Comparison of ENCODE assay signal across 8 cellular contexts in genomic region chr18:56869189-56869777, GRCh38.
DNase-seq lines count a peak whose midpoint lies in the region; ATAC-seq and TF ChIP-seq lines count a peak whose summit lies in the region.

No MANE protein-coding gene starts in this region.

- no peaks in the 10 kb centered on the region for H3K4me1 ChIP-seq in A673 (ENCODE audit: insufficient read depth, low read length, poor library complexity, severe bottlenecking)
- no peaks in the 10 kb centered on the region for H3K4me1 ChIP-seq in transverse colon

- H3K27ac ChIP-seq in A673 (ENCODE audit: low read depth, low read length, poor library complexity, severe bottlenecking) (no peak overlapping the region), transverse colon (no peak overlapping the region)

- DNase-seq in A673 (ENCODE audit: low spot score), result peak; percentile 70
- peak; percentile 36 for DNase-seq in NCI-H2227 treated with DMSO at 0.1 percent for 48 hours (lab: John Stamatoyannopoulos, UW)
- DNase-seq in amniotic epithelial cell (ENCODE audit: low read depth), result peak; percentile 67
- DNase-seq in inferior parietal cortex (ENCODE audit: extremely low spot score), result peak; percentile 76
- DNase-seq in transverse colon, result no peak

- TF ChIP-seq CTCF in A673 (conservative IDR thresholded peaks at IDR 0.05; ENCODE audit: low read depth, low read length) (peak; percentile 79), GM12874 (IDR thresholded peaks at IDR 0.05; ENCODE audit: insufficient read depth, low read depth, low read length) (peak; percentile 71), transverse colon (IDR thresholded peaks at IDR 0.05) (peak; percentile 50 to 64 (median 56))

- TF ChIP-seq EP300 in transverse colon (IDR thresholded peaks at IDR 0.05; ENCODE audit: low read depth), result no peak

- H3K4me3 ChIP-seq in A673 (ENCODE audit: low read depth, low read length, poor library complexity, severe bottlenecking), result no peak overlapping the region
- H3K4me3 ChIP-seq in transverse colon, result no peak overlapping the region

- TF ChIP-seq POLR2A in transverse colon (IDR thresholded peaks at IDR 0.05), result no peak
- no peak for TF ChIP-seq POLR2A in GM18505 (IDR thresholded peaks at IDR 0.05; ENCODE audit: borderline replicate concordance, extremely low read depth, insufficient read depth, insufficient read length)

- H3K9me3 ChIP-seq in A673 (ENCODE audit: low read depth, low read length, poor library complexity, severe bottlenecking) (no peaks in the 10 kb centered on the region), transverse colon (no peaks in the 10 kb centered on the region)

- CTCF ChIA-PET in A673 (lab: Charles Lee), result interaction anchor here (0.7 to 2.0 kb wide), 3 partner anchors 159 to 570 kb away, joined by 3 to 7 read pairs (median 3); no protein-coding TSS in a partner anchor

- H3K36me3 ChIP-seq in A673 (ENCODE audit: insufficient read depth, low read length, poor library complexity, severe bottlenecking), result no peaks in the 10 kb centered on the region
- no peaks in the 10 kb centered on the region for H3K36me3 ChIP-seq in transverse colon

- in situ Hi-C loops in transverse colon (cut with MboI; ENCODE audit: low pct_ligation_motif_present in 1 of 4, low pct_unique_long_range_greater_than_20kb in 1 of 4, low sequenced_read_pairs in 3 of 4), result loop anchor here in 1 of 4 donors (25.0 kb wide), 1 partner anchor 693 kb away; no protein-coding TSS in a partner anchor

- BruUV-seq in A673 (replicated peaks; lab: Mats Ljungman, UMichigan), result no TSS peak

- H3K27me3 ChIP-seq in A673 (replicated peaks; ENCODE audit: insufficient read depth, low read depth, low read length, poor library complexity) (no peaks in the 10 kb centered on the region), transverse colon (no peaks in the 10 kb centered on the region)

- POLR2A ChIA-PET in A673 (lab: Charles Lee; ENCODE audit: low non-redundant PET), result no interaction called here

- WGBS in transverse colon (ENCODE audit: low coverage in 1 of 2), 2 donors, result 54 to 57% methylated on average over 2 of the region's 2 CpGs

- intact Hi-C loops in A673 (cut with micrococcal nuclease; ENCODE audit: unreplicated experiment) (loop anchor here (5.0 kb wide), 1 partner anchor 568 kb away; the partner anchor contains the start of gene ONECUT2), transverse colon (cut with DNase I; ENCODE audit: low total_unique reads) (no loop called here)

- ATAC-seq in HG03135 (IDR thresholded peaks at IDR 0.05; ENCODE audit: unreplicated experiment), result peak; percentile 74
- no peak for ATAC-seq in GM18505 (IDR thresholded peaks at IDR 0.05; ENCODE audit: unreplicated experiment)
